ENCODE assay signal across 20 cellular contexts in the genomic region with DNA sequence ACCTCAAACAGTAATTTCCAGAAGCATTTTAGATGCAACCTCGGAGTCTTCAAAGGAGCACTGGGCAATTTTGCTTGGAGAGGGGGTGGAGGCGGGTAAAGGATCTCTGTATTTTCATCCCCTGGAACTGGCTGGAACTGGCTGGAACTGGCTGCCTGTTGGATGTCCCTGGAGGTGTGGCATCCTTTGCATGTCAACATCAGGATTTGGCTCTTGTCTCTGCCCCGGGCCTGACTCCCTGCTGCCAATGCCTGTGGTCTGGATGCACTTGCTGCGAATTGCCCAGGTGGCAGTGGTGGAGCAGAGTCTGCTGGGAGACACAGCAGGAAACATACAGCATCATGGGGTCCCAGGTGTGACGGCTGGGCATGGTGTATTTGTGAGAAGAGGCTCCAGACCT.
A peak's percentile ranks its signal among the peaks of the same experiment; 100 is the strongest.
DNase-seq lines count a peak whose midpoint lies in the region; ATAC-seq and TF ChIP-seq lines count a peak whose summit lies in the region.
"Had no signal": no experiment of that assay in that cellular context is flagged by ENCODE, and none has a peak within 500 bp of the region (broad histone marks: within the 10 kb centered on the region; RNA-seq: fewer than 3 reads in every experiment).

No MANE protein-coding gene starts in this region.

- BruUV-seq in MCF 10A (replicated peaks; lab: Mats Ljungman, UMichigan) (no TSS peak), mammary epithelial cell (replicated peaks; lab: Mats Ljungman, UMichigan) (no TSS peak)

- no peak overlapping the region for H3K27ac ChIP-seq in mammary epithelial cell (ENCODE audit: insufficient read depth, low read depth, low read length)
- peak overlapping the region; percentile 44 for H3K27ac ChIP-seq in hepatocyte
- H3K27ac ChIP-seq in CD8-positive, alpha-beta memory T cell (ENCODE audit: low read depth, low read length), result no peak overlapping the region
- H3K27ac ChIP-seq: coronary artery had no signal

- in situ Hi-C loops in mammary epithelial cell (cut with MboI; ENCODE audit: low sequenced_read_pairs in 2 of 2), result no loop called here

- no peaks in the 10 kb centered on the region for H3K9me2 ChIP-seq in hepatocyte (replicated peaks; ENCODE audit: insufficient read depth)

- no peaks in the 10 kb centered on the region for H3K27me3 Mint-ChIP-seq in MCF 10A (ENCODE audit: insufficient read depth, unreplicated experiment)
- H3K27me3 Mint-ChIP-seq in CD8-positive, alpha-beta memory T cell, result peaks cover 0 to 3% of the 10 kb centered on the region in 2 donors
- H3K27me3 Mint-ChIP-seq: activated naive CD8-positive, alpha-beta T cell treated with anti-CD3 and anti-CD28 coated beads for 36 hours; CD4-positive, alpha-beta T cell had no signal

- no peaks in the 10 kb centered on the region for H4K20me1 ChIP-seq in mammary epithelial cell (ENCODE audit: insufficient read depth, low read length)
- H4K20me1 ChIP-seq in hepatocyte (ENCODE audit: insufficient read depth, poor library complexity, severe bottlenecking), result no peaks in the 10 kb centered on the region

- H3K27me3 ChIP-seq in mammary epithelial cell (ENCODE audit: insufficient read depth, low read length) (no peaks in the 10 kb centered on the region), hepatocyte (no peaks in the 10 kb centered on the region)
- H3K27me3 ChIP-seq in CD8-positive, alpha-beta memory T cell (ENCODE audit: insufficient read depth, low read length, poor library complexity, severe bottlenecking), result no peaks in the 10 kb centered on the region
- H3K27me3 ChIP-seq: heart left ventricle, stomach had no signal

- WGBS in mammary epithelial cell (ENCODE audit: low coverage, missing lambda C conversion rate), result 23% methylated on average over 5 of the region's 5 CpGs
- 85% methylated on average over 5 of the region's 5 CpGs for WGBS in hepatocyte (ENCODE audit: low lambda C conversion rate, missing lambda C conversion rate)

- DNase-seq in MCF 10A (ENCODE audit: unreplicated experiment), result peak; percentile 18
- DNase-seq in mammary epithelial cell, result no peak
- DNase-seq in NCI-H69 (lab: John Stamatoyannopoulos, UW), result peak; percentile 23
- no peak for DNase-seq in hepatocyte (ENCODE audit: low spot score)
- DNase-seq in CD8-positive, alpha-beta memory T cell, result no peak
- no peak for DNase-seq in NCI-H1417 treated with DMSO at 0.1 percent for 48 hours (lab: John Stamatoyannopoulos, UW)
- DNase-seq: activated naive CD8-positive, alpha-beta T cell treated with anti-CD3 and anti-CD28 coated beads for 36 hours; CD4-positive, alpha-beta T cell; naive thymus-derived CD8-positive, alpha-beta T cell; NCI-H2171; stimulated activated CD4-positive, alpha-beta T cell treated with anti-CD3 and anti-CD28 coated beads, Interleukin-4, amount 100 ng/mL, for 1 hour had no signal

- ATAC-seq in HG03521 (IDR thresholded peaks at IDR 0.05; ENCODE audit: unreplicated experiment) (no peak), GM19467 (IDR thresholded peaks at IDR 0.05; ENCODE audit: unreplicated experiment) (no peak)
- ATAC-seq: activated CD8-positive, alpha-beta memory T cell treated with anti-CD3 and anti-CD28 coated beads, Interleukin-2, amount 10 ng/mL, durations not matched to agents 7 days and 5 days; K562; naive thymus-derived CD8-positive, alpha-beta T cell had no signal

- H2AFZ ChIP-seq in mammary epithelial cell (ENCODE audit: low read depth, low read length) (no peak overlapping the region), hepatocyte (no peak overlapping the region)

- no peaks in the 10 kb centered on the region for H3K9me3 ChIP-seq in mammary epithelial cell (replicated peaks; ENCODE audit: insufficient read depth, low read length)
- H3K9me3 ChIP-seq in hepatocyte (ENCODE audit: low read depth), result no peaks in the 10 kb centered on the region
- H3K9me3 ChIP-seq in CD8-positive, alpha-beta memory T cell (ENCODE audit: low read length), result no peaks in the 10 kb centered on the region
- H3K9me3 ChIP-seq: heart left ventricle, stomach had no signal

- intact Hi-C loops in MCF 10A (cut with micrococcal nuclease) (loop anchor here (1.0 to 5.0 kb wide), 3 partner anchors 106 to 398 kb away; no protein-coding TSS in a partner anchor), mammary epithelial cell (cut with micrococcal nuclease) (loop anchor here (1.0 kb wide), 1 partner anchor 393 kb away; no protein-coding TSS in a partner anchor)

- H3K79me2 ChIP-seq in mammary epithelial cell (ENCODE audit: insufficient read depth, low read length), result no peaks in the 10 kb centered on the region
- H3K79me2 ChIP-seq in hepatocyte, result no peaks in the 10 kb centered on the region

- no peak overlapping the region for H3K4me3 ChIP-seq in mammary epithelial cell (replicated peaks in 1 of 3; ENCODE audit: insufficient read depth in 1 of 3, low read depth in 2 of 3, low read length in 3 of 3)
- no peak overlapping the region for H3K4me3 ChIP-seq in hepatocyte
- no peak overlapping the region for H3K4me3 ChIP-seq in CD8-positive, alpha-beta memory T cell (ENCODE audit: low read length)
- H3K4me3 ChIP-seq: coronary artery, heart left ventricle, K562, smooth muscle cell, stomach had no signal

- POLR2A ChIA-PET in MCF 10A (lab: Yijun Ruan, JAX), result no interaction called here
- POLR2A ChIA-PET in CD8-positive, alpha-beta memory T cell (lab: Charles Lee), result no interaction called here

- no peak for TF ChIP-seq CTCF in MCF 10A (IDR thresholded peaks at IDR 0.05; ENCODE audit: unreplicated experiment)
- TF ChIP-seq CTCF in mammary epithelial cell (conservative IDR thresholded peaks at IDR 0.05 in 1 of 2, IDR thresholded peaks at IDR 0.05 in 1 of 2; ENCODE audit: extremely low read depth in 1 of 2, insufficient read depth in 1 of 2, low read depth in 1 of 2, low read length in 2 of 2), result no peak
- TF ChIP-seq CTCF in hepatocyte (IDR thresholded peaks at IDR 0.05; ENCODE audit: poor library complexity), result no peak

- H3K4me1 ChIP-seq in mammary epithelial cell (ENCODE audit: insufficient read depth, low read length), result peaks cover 12% of the 10 kb centered on the region
- peaks cover 48% of the 10 kb centered on the region for H3K4me1 ChIP-seq in hepatocyte (ENCODE audit: insufficient read depth)
- peaks cover 17% of the 10 kb centered on the region for H3K4me1 ChIP-seq in CD8-positive, alpha-beta memory T cell (ENCODE audit: insufficient read depth, low read length)

- H3K27ac Mint-ChIP-seq in MCF 10A (ENCODE audit: low read depth, unreplicated experiment), result no peak overlapping the region
- H3K27ac Mint-ChIP-seq in CD8-positive, alpha-beta memory T cell, result no peak overlapping the region
- H3K27ac Mint-ChIP-seq: activated CD8-positive, alpha-beta memory T cell treated with anti-CD3 and anti-CD28 coated beads, Interleukin-2, amount 10 ng/mL, durations not matched to agents 7 days and 5 days; activated naive CD8-positive, alpha-beta T cell treated with anti-CD3 and anti-CD28 coated beads for 36 hours; CD4-positive, alpha-beta T cell; progenitor cell of endocrine pancreas had no signal

- H3K36me3 ChIP-seq in mammary epithelial cell (ENCODE audit: insufficient read depth, low read length) (no peaks in the 10 kb centered on the region), hepatocyte (replicated peaks; ENCODE audit: insufficient read depth, low read depth) (no peaks in the 10 kb centered on the region)
- H3K36me3 ChIP-seq in CD8-positive, alpha-beta memory T cell (ENCODE audit: insufficient read depth, low read length), result no peaks in the 10 kb centered on the region
- H3K36me3 ChIP-seq: heart left ventricle, stomach had no signal

- H3K4me2 ChIP-seq in mammary epithelial cell (ENCODE audit: insufficient read depth, low read depth, low read length), result no peak overlapping the region
- no peak overlapping the region for H3K4me2 ChIP-seq in hepatocyte
- H3K4me2 ChIP-seq: smooth muscle cell had no signal

- no peaks in the 10 kb centered on the region for H3K36me3 Mint-ChIP-seq in MCF 10A (ENCODE audit: insufficient read depth, unreplicated experiment)
- H3K36me3 Mint-ChIP-seq in CD8-positive, alpha-beta memory T cell, result peaks cover 0 to 1% (median 0%) of the 10 kb centered on the region in 3 donors
- H3K36me3 Mint-ChIP-seq: activated CD8-positive, alpha-beta memory T cell treated with anti-CD3 and anti-CD28 coated beads, Interleukin-2, amount 10 ng/mL, durations not matched to agents 7 days and 5 days; activated naive CD8-positive, alpha-beta T cell treated with anti-CD3 and anti-CD28 coated beads for 36 hours; naive thymus-derived CD8-positive, alpha-beta T cell had no signal

- H3K4me1 Mint-ChIP-seq in MCF 10A (ENCODE audit: insufficient read depth, unreplicated experiment), result peaks cover 6% of the 10 kb centered on the region
- peaks cover 23 to 26% (median 26%) of the 10 kb centered on the region in 3 donors for H3K4me1 Mint-ChIP-seq in CD8-positive, alpha-beta memory T cell

- no peaks in the 10 kb centered on the region for H3K9me3 Mint-ChIP-seq in MCF 10A (ENCODE audit: unreplicated experiment)
- H3K9me3 Mint-ChIP-seq in CD8-positive, alpha-beta memory T cell, result no peaks in the 10 kb centered on the region
- H3K9me3 Mint-ChIP-seq: activated naive CD8-positive, alpha-beta T cell treated with anti-CD3 and anti-CD28 coated beads for 36 hours; CD4-positive, alpha-beta T cell; naive thymus-derived CD8-positive, alpha-beta T cell had no signal

- CTCF ChIA-PET in MCF 10A (lab: Yijun Ruan, JAX), result interaction anchor here (1.2 to 1.7 kb wide), 3 partner anchors 48 to 395 kb away, joined by 4 to 5 read pairs (median 4); no protein-coding TSS in a partner anchor
- CTCF ChIA-PET in mammary epithelial cell (lab: Charles Lee; ENCODE audit: low non-redundant PET), result no interaction called here
- CTCF ChIA-PET in CD8-positive, alpha-beta memory T cell (lab: Charles Lee), result no interaction called here

- no peak overlapping the region for H3K9ac ChIP-seq in mammary epithelial cell (ENCODE audit: insufficient read depth, low read length)

- dilution Hi-C loops in mammary epithelial cell (cut with HindIII; ENCODE audit: low sequenced_read_pairs), result no loop called here

- no peak overlapping the region for H3K4me3 Mint-ChIP-seq in MCF 10A (ENCODE audit: unreplicated experiment)
- H3K4me3 Mint-ChIP-seq in CD8-positive, alpha-beta memory T cell, result no peak overlapping the region
- H3K4me3 Mint-ChIP-seq: activated CD8-positive, alpha-beta memory T cell treated with anti-CD3 and anti-CD28 coated beads, Interleukin-2, amount 10 ng/mL, durations not matched to agents 7 days and 5 days; activated naive CD8-positive, alpha-beta T cell treated with anti-CD3 and anti-CD28 coated beads for 36 hours; CD4-positive, alpha-beta T cell; naive thymus-derived CD8-positive, alpha-beta T cell had no signal

Comparison
In these comparisons a context has a peak if more than half of its experiments do, and no peak if none do; other contexts are left out.
1. DNase-seq: peak in MCF 10A (single experiment) and NCI-H69 (single experiment); none in mammary epithelial cell (single experiment), hepatocyte (single experiment), CD8-positive, alpha-beta memory T cell (0 of 5) and NCI-H1417 treated with DMSO at 0.1 percent for 48 hours (single experiment).